1 cellular context compared by ENCODE assay signal in the genomic region with DNA sequence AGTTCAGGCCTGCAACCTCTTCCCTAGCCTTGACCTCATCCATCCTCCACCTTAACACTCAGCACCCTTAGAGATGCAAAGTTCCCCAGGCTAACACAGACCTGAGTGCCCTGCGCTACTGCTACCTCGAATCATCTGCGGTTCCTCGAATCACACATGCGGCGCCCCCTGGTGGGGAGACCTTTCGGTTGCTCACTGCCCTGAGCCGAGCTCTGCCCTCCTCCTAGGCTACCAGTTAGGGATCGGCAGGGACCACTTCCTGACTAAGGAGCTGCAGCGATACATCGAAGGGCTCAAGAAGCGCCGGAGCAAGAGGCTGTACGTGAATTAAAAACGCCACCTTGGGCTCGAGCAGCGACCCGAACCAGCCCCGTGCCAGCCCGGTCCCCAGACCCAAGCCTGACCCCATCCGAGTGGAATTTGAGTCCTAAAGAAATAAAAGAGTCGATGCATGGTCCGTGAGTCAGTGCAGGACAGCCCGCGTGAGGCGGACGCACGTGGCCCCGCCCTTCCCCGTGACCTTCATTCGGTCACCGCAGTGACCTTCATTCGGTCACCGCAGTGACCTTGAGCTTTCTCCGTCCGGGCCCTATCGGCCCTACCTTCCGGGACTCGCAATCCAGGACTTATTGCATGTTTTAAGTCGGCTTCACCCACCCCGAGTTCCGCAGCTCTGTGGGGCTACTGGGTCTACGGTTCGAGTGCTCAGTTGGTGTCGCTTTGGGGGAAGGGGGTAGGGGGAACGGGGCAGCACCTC.
TF ChIP-seq lines count a peak whose summit lies in the region.

No MANE protein-coding gene starts in this region.

TF ChIP-seq in SK-N-SH, 30 proteins besides CTCF, POLR2A, EP300 and RAD21 (continued from another document):
- TF ChIP-seq RCOR1 (IDR thresholded peaks at IDR 0.05; ENCODE audit: low read length) (peak; percentile 21), SMC3 (IDR thresholded peaks at IDR 0.05; ENCODE audit: low read depth, low read length) (peak; percentile 73), NRF1 (IDR thresholded peaks at IDR 0.05; ENCODE audit: low read depth, low read length) (no peak), TAF1 (IDR thresholded peaks at IDR 0.05; ENCODE audit: borderline replicate concordance, low read depth, low read length) (peak; percentile 32; the same call in 1 of the 2 replicates), NFIC (IDR thresholded peaks at IDR 0.05; ENCODE audit: borderline replicate concordance) (no peak), RFX5 (IDR thresholded peaks at IDR 0.05; ENCODE audit: low read length) (no peak), ELF1 (IDR thresholded peaks at IDR 0.05) (no peak)
